27 cellular contexts compared by ENCODE assay signal in genomic region chr7:143413123-143413522, GRCh38. TPM values are rescaled to one million over a fixed set of nuclear protein-coding genes. Genes with fewer than 3 reads are reported as not detected.
"Had no signal": no experiment of that assay in that cellular context is flagged by ENCODE, and none has a peak within 500 bp of the region (broad histone marks: within the 10 kb centered on the region; RNA-seq: fewer than 3 reads in every experiment).

No MANE protein-coding gene starts in this region.

- H2AFZ ChIP-seq: parathyroid adenoma had no signal

- DNase-seq: activated B cell treated with CpG ODN at 0.5 μM for 24 hours; activated CD4-positive, alpha-beta memory T cell treated with anti-CD3 and anti-CD28 coated beads, Interleukin-2, amount 10 ng/mL, durations not matched to agents 7 days and 5 days; activated CD4-positive, alpha-beta T cell treated with anti-CD3 and anti-CD28 coated beads for 48 hours; activated naive CD4-positive, alpha-beta T cell treated with Interleukin-2 at 50 U/mL for 16 hours; activated naive CD8-positive, alpha-beta T cell treated with anti-CD3 and anti-CD28 coated beads, Interleukin-2, amount 10 ng/mL, durations not matched to agents 7 days and 5 days; activated T-cell treated with anti-CD3 and anti-CD28 coated beads, Interleukin-2, amount 50 U/mL, for 24 hours; amygdala; central memory CD4-positive, alpha-beta T cell; erythroblast; gastrocnemius medialis; heart left ventricle; left ventricle myocardium inferior; naive thymus-derived CD8-positive, alpha-beta T cell; stimulated activated CD4-positive, alpha-beta T cell treated with anti-CD3 and anti-CD28 coated beads, Interleukin-12 subunit alpha, Interleukin-12 subunit beta, amount 100 ng/mL, for 4 hours; stimulated activated CD4-positive, alpha-beta T cell treated with anti-CD3 and anti-CD28 coated beads, Interleukin-1b, Interleukin-23, amount 100 ng/mL, for 48 hours; stimulated activated naive CD8-positive, alpha-beta T cell treated with anti-CD3 and anti-CD28 coated beads, Interleukin-15, Interleukin-2, amounts not matched to agents 100 U/mL and 50 U/mL, for 24 hours; substantia nigra; SW 1271; tibial artery; uterus had no signal

- ATAC-seq: gastrocnemius medialis; heart left ventricle; naive thymus-derived CD8-positive, alpha-beta T cell; stimulated activated naive CD8-positive, alpha-beta T cell treated with anti-CD3 and anti-CD28 coated beads, Interleukin-15, Interleukin-2, amounts not matched to agents 100 U/mL and 50 U/mL, for 24 hours had no signal

- H3K36me3 Mint-ChIP-seq: activated naive CD8-positive, alpha-beta T cell treated with anti-CD3 and anti-CD28 coated beads, Interleukin-2, amount 10 ng/mL, durations not matched to agents 7 days and 5 days; brain had no signal

- H3K27me3 Mint-ChIP-seq: activated naive CD8-positive, alpha-beta T cell treated with anti-CD3 and anti-CD28 coated beads, Interleukin-2, amount 10 ng/mL, durations not matched to agents 7 days and 5 days; activated T-cell treated with anti-CD3 and anti-CD28 coated beads, Interleukin-2, amount 50 U/mL, for 24 hours had no signal

- H3K4me3 Mint-ChIP-seq: activated B cell treated with CpG ODN at 0.5 μM for 24 hours; activated CD4-positive, alpha-beta memory T cell treated with anti-CD3 and anti-CD28 coated beads, Interleukin-2, amount 10 ng/mL, durations not matched to agents 7 days and 5 days; activated naive CD8-positive, alpha-beta T cell treated with anti-CD3 and anti-CD28 coated beads, Interleukin-2, amount 10 ng/mL, durations not matched to agents 7 days and 5 days; activated T-cell treated with anti-CD3 and anti-CD28 coated beads, Interleukin-2, amount 50 U/mL, for 24 hours; brain; naive thymus-derived CD8-positive, alpha-beta T cell had no signal

- H3K4me3 ChIP-seq: gastrocnemius medialis, heart left ventricle, left ventricle myocardium inferior, tibial artery, uterus had no signal

- H3K36me3 ChIP-seq: gastrocnemius medialis, heart left ventricle, left ventricle myocardium inferior, tibial artery, uterus had no signal

- H3K27ac ChIP-seq: gastrocnemius medialis, left ventricle myocardium inferior, parathyroid adenoma, tibial artery had no signal

- H3K9me3 ChIP-seq: gastrocnemius medialis, heart left ventricle, left ventricle myocardium inferior, tibial artery, uterus had no signal

- H3K9ac ChIP-seq: parathyroid adenoma had no signal

- H3K9me3 Mint-ChIP-seq: activated B cell treated with CpG ODN at 0.5 μM for 24 hours; activated CD4-positive, alpha-beta memory T cell treated with anti-CD3 and anti-CD28 coated beads, Interleukin-2, amount 10 ng/mL, durations not matched to agents 7 days and 5 days; activated naive CD8-positive, alpha-beta T cell treated with anti-CD3 and anti-CD28 coated beads, Interleukin-2, amount 10 ng/mL, durations not matched to agents 7 days and 5 days; activated T-cell treated with anti-CD3 and anti-CD28 coated beads, Interleukin-2, amount 50 U/mL, for 24 hours; activated T-helper 2 cell treated with anti-CD3 and anti-CD28 coated beads, Interferon-gamma antibody, Interleukin-2, Interleukin-4, amounts not matched to agents 10 μg/mL and 5 μg/mL and 100 μg/mL, durations not matched to agents 14 hours and 24 hours and 36 hours; brain; naive thymus-derived CD8-positive, alpha-beta T cell had no signal

- H3K27me3 ChIP-seq: gastrocnemius medialis, tibial artery, uterus had no signal

- H3K27ac Mint-ChIP-seq: activated B cell treated with CpG ODN at 0.5 μM for 24 hours; activated CD4-positive, alpha-beta memory T cell treated with anti-CD3 and anti-CD28 coated beads, Interleukin-2, amount 10 ng/mL, durations not matched to agents 7 days and 5 days; activated naive CD8-positive, alpha-beta T cell treated with anti-CD3 and anti-CD28 coated beads, Interleukin-2, amount 10 ng/mL, durations not matched to agents 7 days and 5 days; activated T-cell treated with anti-CD3 and anti-CD28 coated beads, Interleukin-2, amount 50 U/mL, for 24 hours; activated T-helper 2 cell treated with anti-CD3 and anti-CD28 coated beads, Interferon-gamma antibody, Interleukin-2, Interleukin-4, amounts not matched to agents 10 μg/mL and 5 μg/mL and 100 μg/mL, durations not matched to agents 14 hours and 24 hours and 36 hours; brain had no signal

- H3K4me1 ChIP-seq: gastrocnemius medialis had no signal

- FAIRE-seq: colon had no signal

RNA-seq across cellular contexts. Expression of gene EPHA1, which starts 4.5 kb away (rescaled TPM):
- total RNA-seq: activated B cell treated with CpG ODN at 0.5 μM for 24 hours, gastrocnemius medialis, left ventricle myocardium inferior had no signal

RNA-seq across cellular contexts. Expression of gene TAS2R60, which starts 30.1 kb away (rescaled TPM):
- total RNA-seq: activated B cell treated with CpG ODN at 0.5 μM for 24 hours; activated CD4-positive, alpha-beta memory T cell treated with anti-CD3 and anti-CD28 coated beads, Interleukin-2, amount 10 ng/mL, durations not matched to agents 7 days and 5 days; activated T-helper 2 cell treated with anti-CD3 and anti-CD28 coated beads, Interferon-gamma antibody, Interleukin-2, Interleukin-4, amounts not matched to agents 10 μg/mL and 5 μg/mL and 100 μg/mL, durations not matched to agents 14 hours and 24 hours and 36 hours; gastrocnemius medialis; heart left ventricle; kidney epithelial cell; left ventricle myocardium inferior; mucosa of gallbladder; T-helper 2 cell treated with Interferon-gamma antibody and Interleukin-4, amounts not matched to agents 100 ng/mL and 5 ng/mL, for 36 hours had no signal
- polyA plus RNA-seq: heart left ventricle had no signal

RNA-seq across cellular contexts. Expression of gene FAM131B, which starts 50.6 kb away (rescaled TPM):
- total RNA-seq: activated B cell treated with CpG ODN at 0.5 μM for 24 hours had no signal
